Comparison of ENCODE assay signal across 17 cellular contexts in the genomic region with DNA sequence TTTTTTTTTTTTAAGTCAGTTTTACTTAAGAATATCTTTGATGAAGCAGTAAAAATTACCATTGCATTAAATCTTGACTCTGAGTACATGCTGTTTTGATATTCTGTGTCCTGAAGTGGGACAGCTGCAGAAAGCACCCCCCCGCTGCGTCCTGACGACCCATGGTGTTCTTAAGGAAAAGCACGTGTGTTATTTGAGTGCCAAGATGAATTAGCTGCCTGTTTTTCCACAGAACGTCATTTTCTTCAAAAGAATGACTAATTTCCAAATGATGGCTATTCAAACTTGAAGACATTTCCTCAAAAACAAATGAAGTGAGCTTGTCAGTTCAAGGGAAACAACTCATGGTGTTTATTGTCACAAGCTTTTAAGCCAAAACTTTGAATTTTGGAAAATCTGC. TPM values are rescaled to one million over a fixed set of nuclear protein-coding genes. Genes with fewer than 3 reads are reported as not detected.
DNase-seq lines count a peak whose midpoint lies in the region; ATAC-seq, FAIRE-seq and TF ChIP-seq lines count a peak whose summit lies in the region.
"Had no signal": no experiment of that assay in that cellular context is flagged by ENCODE, and none has a peak within 500 bp of the region (broad histone marks: within the 10 kb centered on the region; RNA-seq: fewer than 3 reads in every experiment).

No MANE protein-coding gene starts in this region.

- no peak for FAIRE-seq in H54 (lab: Jason Lieb, UNC)

- intact Hi-C loops in left ventricle myocardium inferior (cut with micrococcal nuclease) = no loop called here

- TF ChIP-seq CTCF in choroid plexus epithelial cell (conservative IDR thresholded peaks at IDR 0.05; ENCODE audit: low read depth, low read length) = no peak
- no peak for TF ChIP-seq CTCF in left ventricle myocardium inferior (IDR thresholded peaks at IDR 0.05; ENCODE audit: borderline replicate concordance)
- no peak for TF ChIP-seq CTCF in GM10248 (IDR thresholded peaks at IDR 0.05; ENCODE audit: control extremely low read depth, extremely low read depth, low read depth, missing control alignments)

- no peak overlapping the region for H3K4me3 ChIP-seq in choroid plexus epithelial cell (ENCODE audit: low read depth, low read length)
- no peak overlapping the region for H3K4me3 ChIP-seq in left ventricle myocardium inferior
- H3K4me3 ChIP-seq: BLaER1, PC-9 had no signal

- no peaks in the 10 kb centered on the region for H3K27me3 ChIP-seq in left ventricle myocardium inferior (ENCODE audit: low read depth)
- H3K27me3 ChIP-seq: BLaER1 had no signal

- DNase-seq in LHCN-M2 (ENCODE audit: low read depth) = peak; percentile 84
- peak; percentile 95 for DNase-seq in choroid plexus epithelial cell (ENCODE audit: low read depth)
- DNase-seq in left ventricle myocardium inferior = peak; percentile 36
- peak; percentile 92 for DNase-seq in smooth muscle cell of the brain vasculature (ENCODE audit: low read depth, low spot score)
- no peak for DNase-seq in GM10248 (ENCODE audit: extremely low spot score)
- DNase-seq in H54 (ENCODE audit: insufficient read length, low spot score) = no peak
- no peak for DNase-seq in Kasumi-1 (lab: John Stamatoyannopoulos, UW)
- DNase-seq: activated CD8-positive, alpha-beta memory T cell treated with anti-CD3 and anti-CD28 coated beads, Interleukin-2, amount 10 ng/mL, durations not matched to agents 7 days and 5 days; activated naive CD4-positive, alpha-beta T cell treated with anti-CD3 and anti-CD28 coated beads for 36 hours; DMS53; HFFc6; KBM-7; mesendoderm; NCI-H510A; PC-9 had no signal

- H3K4me1 ChIP-seq in left ventricle myocardium inferior = peaks cover 14% of the 10 kb centered on the region
- H3K4me1 ChIP-seq: BLaER1 had no signal

- no peak for ATAC-seq in HG02642 (IDR thresholded peaks at IDR 0.05; ENCODE audit: poor library complexity, unreplicated experiment)
- ATAC-seq: activated CD8-positive, alpha-beta memory T cell treated with anti-CD3 and anti-CD28 coated beads, Interleukin-2, amount 10 ng/mL, durations not matched to agents 7 days and 5 days had no signal

- CTCF ChIA-PET in GM10248 (lab: Yijun Ruan, JAX) = interaction anchor here (0.7 to 4.3 kb wide), 12 partner anchors 9 to 52 kb away, joined by 3 to 20 read pairs (median 6); a partner anchor contains a TSS

- H3K36me3 ChIP-seq in left ventricle myocardium inferior = no peaks in the 10 kb centered on the region
- H3K36me3 ChIP-seq: BLaER1 had no signal

- POLR2A ChIA-PET in GM10248 (lab: Yijun Ruan, JAX) = no interaction called here

- no peak for TF ChIP-seq POLR2A in H54 (IDR thresholded peaks at IDR 0.05; ENCODE audit: low read depth, low read length)

- no peak overlapping the region for H3K27ac ChIP-seq in left ventricle myocardium inferior (replicated peaks)
- H3K27ac ChIP-seq: BLaER1, PC-9 had no signal

- H3K9me3 ChIP-seq in left ventricle myocardium inferior (replicated peaks) = peaks cover 13% of the 10 kb centered on the region

RNA-seq across cellular contexts. Expression of a gene that starts 45.9 kb away (rescaled TPM):
- total RNA-seq in LHCN-M2 (2014; rRNA removed) = 36.7 and 43.0 TPM in 2 replicates
- 16.9 TPM for polyA plus RNA-seq in LHCN-M2 (2012)
- total RNA-seq in left ventricle myocardium inferior = 58.5 TPM

Comparison
In these comparisons a context has a peak if more than half of its experiments do, and no peak if none do; other contexts are left out.
1. DNase-seq: peak in LHCN-M2 (single experiment), choroid plexus epithelial cell (single experiment), left ventricle myocardium inferior (single experiment) and smooth muscle cell of the brain vasculature (single experiment); none in GM10248 (single experiment), H54 (single experiment) and Kasumi-1 (0 of 2).